10 cellular contexts compared by ENCODE assay signal in the genomic region with DNA sequence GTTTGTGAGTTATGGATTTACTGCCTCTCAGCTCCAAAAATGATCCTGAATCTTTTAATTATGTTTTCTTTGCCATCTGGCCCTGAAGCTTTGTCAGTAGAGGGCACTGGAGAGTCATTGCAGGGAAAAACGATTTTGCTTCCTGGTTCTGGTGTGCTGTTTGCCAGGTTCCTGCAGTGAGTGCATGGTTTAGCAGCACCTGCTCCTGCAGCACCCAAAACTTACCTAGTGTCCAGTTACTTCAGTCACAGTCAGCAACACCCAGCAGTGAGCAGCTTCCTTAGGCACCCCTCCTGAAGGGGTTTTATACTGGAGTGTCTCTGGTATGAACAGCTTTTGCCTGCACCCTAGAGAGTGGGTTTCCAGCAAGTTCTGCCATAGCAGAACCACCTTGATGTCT. TPM values are rescaled to one million over a fixed set of nuclear protein-coding genes. Genes with fewer than 3 reads are reported as not detected.
DNase-seq lines count a peak whose midpoint lies in the region; ATAC-seq, FAIRE-seq and TF ChIP-seq lines count a peak whose summit lies in the region.
"Had no signal": no experiment of that assay in that cellular context is flagged by ENCODE, and none has a peak within 500 bp of the region (broad histone marks: within the 10 kb centered on the region; RNA-seq: fewer than 3 reads in every experiment).

No MANE protein-coding gene starts in this region.

- H3K4me1 Mint-ChIP-seq in activated T-helper 2 cell treated with anti-CD3 and anti-CD28 coated beads, Interferon-gamma antibody, Interleukin-2, Interleukin-4, amounts not matched to agents 10 μg/mL and 5 μg/mL and 100 μg/mL, durations not matched to agents 14 hours and 24 hours and 36 hours (ENCODE audit: low read depth): peaks cover 14% of the 10 kb centered on the region

- no peak overlapping the region for H3K23ac ChIP-seq in trophoblast cell (ENCODE audit: low read length)

- no peaks in the 10 kb centered on the region for H3K36me3 Mint-ChIP-seq in activated T-helper 2 cell treated with anti-CD3 and anti-CD28 coated beads, Interferon-gamma antibody, Interleukin-2, Interleukin-4, amounts not matched to agents 10 μg/mL and 5 μg/mL and 100 μg/mL, durations not matched to agents 14 hours and 24 hours and 36 hours (ENCODE audit: low read depth)

- 0 out of 2 replicates have a peak, but pooled peaks cover 3% of the 10 kb centered on the region for H3K9me3 ChIP-seq in OCI-LY3 (ENCODE audit: insufficient read depth, low read length)
- H3K9me3 ChIP-seq in trophoblast cell (ENCODE audit: insufficient read depth, low read depth, low read length): peaks cover 3% of the 10 kb centered on the region

- H3K4me3 ChIP-seq in OCI-LY3 (ENCODE audit: low read length) (no peak overlapping the region), trophoblast cell (ENCODE audit: low read depth, low read length) (no peak overlapping the region)
- H3K4me3 ChIP-seq: SK-N-MC had no signal

- no peak overlapping the region for H3K18ac ChIP-seq in trophoblast cell (ENCODE audit: low read length)

- no peaks in the 10 kb centered on the region; the same call in 1 of the 2 replicates for H3K4me1 ChIP-seq in OCI-LY3 (ENCODE audit: low read length)
- H3K4me1 ChIP-seq in trophoblast cell (ENCODE audit: control insufficient read depth in 1 of 2, insufficient read depth in 2 of 2, low read length in 2 of 2): no peaks in the 10 kb centered on the region

- no peak for FAIRE-seq in frontal cortex (lab: Jason Lieb, UNC)

- no peak overlapping the region for H3K27ac Mint-ChIP-seq in activated T-helper 2 cell treated with anti-CD3 and anti-CD28 coated beads, Interferon-gamma antibody, Interleukin-2, Interleukin-4, amounts not matched to agents 10 μg/mL and 5 μg/mL and 100 μg/mL, durations not matched to agents 14 hours and 24 hours and 36 hours

- peaks cover 1% of the 10 kb centered on the region for H3K79me1 ChIP-seq in trophoblast cell (ENCODE audit: low read length)

- no peaks in the 10 kb centered on the region for H3K27me3 Mint-ChIP-seq in activated T-helper 2 cell treated with anti-CD3 and anti-CD28 coated beads, Interferon-gamma antibody, Interleukin-2, Interleukin-4, amounts not matched to agents 10 μg/mL and 5 μg/mL and 100 μg/mL, durations not matched to agents 14 hours and 24 hours and 36 hours (ENCODE audit: low read depth)

- H3K4me2 ChIP-seq in OCI-LY3 (ENCODE audit: low read length): peak overlapping the region; percentile 50
- no peak overlapping the region for H3K4me2 ChIP-seq in trophoblast cell (ENCODE audit: low read length)

- H2AFZ ChIP-seq in OCI-LY3 (ENCODE audit: low read depth, low read length) (peak overlapping the region; percentile 74; the same call in 1 of the 2 replicates), trophoblast cell (ENCODE audit: insufficient read depth, low read length, poor library complexity) (no peak overlapping the region)

- intact Hi-C loops in activated T-helper 2 cell treated with anti-CD3 and anti-CD28 coated beads, Interferon-gamma antibody, Interleukin-2, Interleukin-4, amounts not matched to agents 10 μg/mL and 5 μg/mL and 100 μg/mL, durations not matched to agents 14 hours and 24 hours and 36 hours (cut with micrococcal nuclease): loop anchor here (1.0 to 5.0 kb wide), 2 partner anchors 38 to 178 kb away; no protein-coding TSS in a partner anchor

- no peak overlapping the region for H3K27ac ChIP-seq in OCI-LY3 (ENCODE audit: low read length)
- H3K27ac ChIP-seq in trophoblast cell (ENCODE audit: low read depth, low read length): no peak overlapping the region
- H3K27ac ChIP-seq: SK-N-MC had no signal

- peak; percentile 68 for TF ChIP-seq CTCF in OCI-LY3 (IDR thresholded peaks at IDR 0.05; ENCODE audit: low read depth, low read length)

- H3K36me3 ChIP-seq in OCI-LY3 (replicated peaks; ENCODE audit: low read depth, low read length) (no peaks in the 10 kb centered on the region), trophoblast cell (ENCODE audit: control insufficient read depth in 1 of 2, insufficient read depth in 2 of 2, low read length in 2 of 2) (no peaks in the 10 kb centered on the region)

- peaks cover 17% of the 10 kb centered on the region for H3K9me3 Mint-ChIP-seq in activated T-helper 2 cell treated with anti-CD3 and anti-CD28 coated beads, Interferon-gamma antibody, Interleukin-2, Interleukin-4, amounts not matched to agents 10 μg/mL and 5 μg/mL and 100 μg/mL, durations not matched to agents 14 hours and 24 hours and 36 hours

- no peak overlapping the region for H3K4ac ChIP-seq in trophoblast cell (ENCODE audit: low read depth, low read length)

- H2BK12ac ChIP-seq in trophoblast cell (ENCODE audit: low read length): no peak overlapping the region

- no peaks in the 10 kb centered on the region for H3K27me3 ChIP-seq in OCI-LY3 (ENCODE audit: low read depth, low read length)
- H3K27me3 ChIP-seq in trophoblast cell (ENCODE audit: insufficient read depth, low read length): no peaks in the 10 kb centered on the region

- H2AK5ac ChIP-seq in trophoblast cell (ENCODE audit: low read length): no peak overlapping the region

- H3K14ac ChIP-seq in trophoblast cell (ENCODE audit: low read length): no peak overlapping the region

- WGBS in trophoblast cell (ENCODE audit: extremely low coverage, insufficient coverage, insufficient read length): no CpG with 5 or more reads among the region's 1 CpG

- DNase-seq in DMS53 (lab: John Stamatoyannopoulos, UW) (peak; percentile 91), Kasumi-1 (lab: John Stamatoyannopoulos, UW) (peak; percentile 56 to 73), frontal cortex (ENCODE audit: low spot score in 2 of 2) (peak; percentile 43 to 51), trophoblast cell (peak; percentile 50 to 72), ureter (ENCODE audit: low spot score) (no peak)
- peak; percentile 36 for DNase-seq in activated T-helper 2 cell treated with anti-CD3 and anti-CD28 coated beads, Interferon-gamma antibody, Interleukin-2, Interleukin-4, amounts not matched to agents 10 μg/mL and 5 μg/mL and 100 μg/mL, durations not matched to agents 14 hours and 24 hours and 36 hours (ENCODE audit: low spot score)

- no peak overlapping the region for H3K9ac ChIP-seq in OCI-LY3 (ENCODE audit: low read length)
- H3K9ac ChIP-seq in trophoblast cell (ENCODE audit: low read length): no peak overlapping the region

- no peak overlapping the region for H2BK5ac ChIP-seq in trophoblast cell (ENCODE audit: low read depth, low read length, poor library complexity)

- H2BK120ac ChIP-seq in trophoblast cell (ENCODE audit: insufficient read depth, low read length, poor library complexity): no peak overlapping the region

- no peaks in the 10 kb centered on the region for H4K20me1 ChIP-seq in OCI-LY3 (ENCODE audit: insufficient read depth, low read length)

- H4K91ac ChIP-seq in trophoblast cell (ENCODE audit: low read depth, low read length): no peak overlapping the region

- H4K8ac ChIP-seq in trophoblast cell (ENCODE audit: low read depth, low read length): no peak overlapping the region

- no peak for ATAC-seq in GM21576 (IDR thresholded peaks at IDR 0.05; ENCODE audit: unreplicated experiment)

- no peak overlapping the region for H3K4me3 Mint-ChIP-seq in activated T-helper 2 cell treated with anti-CD3 and anti-CD28 coated beads, Interferon-gamma antibody, Interleukin-2, Interleukin-4, amounts not matched to agents 10 μg/mL and 5 μg/mL and 100 μg/mL, durations not matched to agents 14 hours and 24 hours and 36 hours (ENCODE audit: low read depth)

- no peaks in the 10 kb centered on the region for H3K79me2 ChIP-seq in OCI-LY3 (ENCODE audit: low read length)
- peaks cover under 1% of the 10 kb centered on the region for H3K79me2 ChIP-seq in trophoblast cell (ENCODE audit: control insufficient read depth, insufficient read depth, low read length, poor library complexity)

- no peak overlapping the region for H4K12ac ChIP-seq in trophoblast cell (ENCODE audit: low read depth, low read length)

RNA-seq across cellular contexts. Expression of gene TRIM26, which starts 6.0 kb away (rescaled TPM):
- 49.9 and 51.5 TPM in 2 replicates for total RNA-seq in activated T-helper 2 cell treated with anti-CD3 and anti-CD28 coated beads, Interferon-gamma antibody, Interleukin-2, Interleukin-4, amounts not matched to agents 10 μg/mL and 5 μg/mL and 100 μg/mL, durations not matched to agents 14 hours and 24 hours and 36 hours
- 14.3 TPM for total RNA-seq in frontal cortex
- polyA plus RNA-seq in trophoblast cell (2013): 22.7 and 23.3 TPM in 2 replicates
- total RNA-seq in ureter: 61.4 TPM

RNA-seq across cellular contexts. Expression of gene TRIM15, which starts 55.9 kb away (rescaled TPM):
- 0.41 and 0.46 TPM in 2 replicates for total RNA-seq in activated T-helper 2 cell treated with anti-CD3 and anti-CD28 coated beads, Interferon-gamma antibody, Interleukin-2, Interleukin-4, amounts not matched to agents 10 μg/mL and 5 μg/mL and 100 μg/mL, durations not matched to agents 14 hours and 24 hours and 36 hours
- not detected for total RNA-seq in frontal cortex
- polyA plus RNA-seq in trophoblast cell (2013): not detected in 2 replicates
- total RNA-seq in ureter: not detected
- total RNA-seq: skeletal muscle tissue had no signal

RNA-seq across cellular contexts. Expression of gene TRIM10, which starts 58.2 kb away (rescaled TPM):
- total RNA-seq in activated T-helper 2 cell treated with anti-CD3 and anti-CD28 coated beads, Interferon-gamma antibody, Interleukin-2, Interleukin-4, amounts not matched to agents 10 μg/mL and 5 μg/mL and 100 μg/mL, durations not matched to agents 14 hours and 24 hours and 36 hours: 0.09 TPM in 1 of 2 replicates, not detected in the other
- total RNA-seq in frontal cortex: under 0.01 TPM
- polyA plus RNA-seq in trophoblast cell (2013): not detected in 2 replicates
- not detected for total RNA-seq in ureter
